Comparison of ENCODE assay signal across 8 cellular contexts in genomic region chr2:160109939-160110673, GRCh38. TPM values are rescaled to one million over a fixed set of nuclear protein-coding genes. Genes with fewer than 3 reads are reported as not detected.
DNase-seq lines count a peak whose midpoint lies in the region; ATAC-seq and TF ChIP-seq lines count a peak whose summit lies in the region.

No MANE protein-coding gene starts in this region.

- H3K27me3 Mint-ChIP-seq in natural killer cell (ENCODE audit: low read depth in 2 of 2) = peaks cover 0 to 7% of the 10 kb centered on the region in 2 donors

- H3K4me1 Mint-ChIP-seq in natural killer cell = no peaks in the 10 kb centered on the region

- in situ Hi-C loops in Caki2 (cut with HindIII; ENCODE audit: low pct_unique_long_range_greater_than_20kb, low sequenced_read_pairs) = no loop called here

- peak; percentile 74 for TF ChIP-seq CTCF in natural killer cell (IDR thresholded peaks at IDR 0.05)
- peak; percentile 65 to 86 for TF ChIP-seq CTCF in suprapubic skin (IDR thresholded peaks at IDR 0.05)

- H3K27ac ChIP-seq in esophagus (ENCODE audit: low read depth in 2 of 2, low read length in 1 of 2) = peak overlapping the region; percentile 40 to 69
- peak overlapping the region; percentile 74 for H3K27ac ChIP-seq in suprapubic skin

- H3K9me3 Mint-ChIP-seq in natural killer cell = no peaks in the 10 kb centered on the region

- TF ChIP-seq EP300 in suprapubic skin (IDR thresholded peaks at IDR 0.05) = no peak

- H3K4me3 Mint-ChIP-seq in natural killer cell = no peak overlapping the region

- no peak overlapping the region for H3K27ac Mint-ChIP-seq in natural killer cell

- H3K36me3 ChIP-seq in esophagus (ENCODE audit: control insufficient read depth in 2 of 2, insufficient read depth in 2 of 2, low read length in 1 of 2) = no peaks in the 10 kb centered on the region
- no peaks in the 10 kb centered on the region for H3K36me3 ChIP-seq in suprapubic skin

- ATAC-seq in GM19397 (IDR thresholded peaks at IDR 0.05; ENCODE audit: unreplicated experiment) (peak; percentile 65), HG03469 (IDR thresholded peaks at IDR 0.05; ENCODE audit: unreplicated experiment) (peak; percentile 81), natural killer cell (peak; percentile 76 to 91 (median 79))

- 35 to 38% methylated on average over 8 of the region's 8 CpGs for WGBS in esophagus, 2 donors
- 42% methylated on average over 8 of the region's 8 CpGs for WGBS in suprapubic skin

- H3K9me3 ChIP-seq in esophagus (ENCODE audit: control insufficient read depth in 2 of 2, insufficient read depth in 1 of 2, low read depth in 1 of 2, low read length in 1 of 2) = no peaks in the 10 kb centered on the region
- no peaks in the 10 kb centered on the region for H3K9me3 ChIP-seq in suprapubic skin

- no peaks in the 10 kb centered on the region for H3K36me3 Mint-ChIP-seq in natural killer cell

- H3K27me3 ChIP-seq in esophagus (ENCODE audit: control insufficient read depth in 1 of 2, insufficient read depth in 2 of 2, low read length in 2 of 2) (no peaks in the 10 kb centered on the region), suprapubic skin (no peaks in the 10 kb centered on the region)

- no peak for TF ChIP-seq POLR2A in suprapubic skin (IDR thresholded peaks at IDR 0.05)

- H3K4me1 ChIP-seq in esophagus (ENCODE audit: control insufficient read depth in 2 of 2, insufficient read depth in 2 of 2, low read length in 1 of 2) = no peaks in the 10 kb centered on the region
- H3K4me1 ChIP-seq in suprapubic skin = peaks cover 25% of the 10 kb centered on the region

- intact Hi-C loops in natural killer cell (cut with micrococcal nuclease) = loop anchor here (2.0 to 5.0 kb wide), 2 partner anchors 101 to 952 kb away; no protein-coding TSS in a partner anchor

- H3K4me3 ChIP-seq in esophagus (ENCODE audit: low read depth in 1 of 2, low read length in 2 of 2) (no peak overlapping the region), suprapubic skin (no peak overlapping the region)

- DNase-seq in Caki2 (ENCODE audit: low read depth) (peak; percentile 47), NCI-H774 (lab: John Stamatoyannopoulos, UW) (peak; percentile 19), natural killer cell (no peak), suprapubic skin (ENCODE audit: low spot score in 2 of 2) (no peak)
- DNase-seq in activated CD8-positive, alpha-beta memory T cell treated with anti-CD3 and anti-CD28 coated beads, Interleukin-2, amount 50 U/mL, for 1 hour (ENCODE audit: extremely low read depth) = peak; percentile 10

RNA-seq across cellular contexts. Expression of gene PLA2R1, which starts 47.7 kb away (rescaled TPM):
- total RNA-seq in Caki2 (2014; rRNA removed; shearing (Covaris generic); ENCODE audit: low replicate concordance) = 0.37 and 1.1 TPM in 2 replicates
- polyA plus RNA-seq in esophagus = 1 to 10 TPM; 3.8 to 6.2 TPM
- not detected for total RNA-seq in natural killer cell
- 10 to 100 TPM; 31.3 to 68.8 (median 40.8) TPM for total RNA-seq in suprapubic skin

Comparison
In these comparisons a context has a peak if more than half of its experiments do, and no peak if none do; other contexts are left out.
1. DNase-seq: peak in Caki2 (single experiment), NCI-H774 (single experiment) and activated CD8-positive, alpha-beta memory T cell treated with anti-CD3 and anti-CD28 coated beads, Interleukin-2, amount 50 U/mL, for 1 hour (single experiment); none in natural killer cell (single experiment) and suprapubic skin (0 of 2).
2. RNA of gene PLA2R1, which starts 47.7 kb away (total RNA-seq): 31.3 to 68.8 TPM in suprapubic skin; 0.37 to 1.1 TPM in Caki2 and not detected in natural killer cell; every median in the first group is over 10 times any median in the second.
3. Peak in every context shown above with its lines, with median percentiles within 50 percentile points of each other: ATAC-seq.